In genomic region chr19:530133-531008, GRCh38 we compare ENCODE assay signal across 9 cellular contexts. TPM values are rescaled to one million over a fixed set of nuclear protein-coding genes. Genes with fewer than 3 reads are reported as not detected.
A peak's percentile ranks its signal among the peaks of the same experiment; 100 is the strongest.
DNase-seq lines count a peak whose midpoint lies in the region; ATAC-seq and TF ChIP-seq lines count a peak whose summit lies in the region.
"Had no signal": no experiment of that assay in that cellular context is flagged by ENCODE, and none has a peak within 500 bp of the region (broad histone marks: within the 10 kb centered on the region; RNA-seq: fewer than 3 reads in every experiment).

No MANE protein-coding gene starts in this region.

- H3K27me3 ChIP-seq in liver (ENCODE audit: control insufficient read depth in 4 of 4, insufficient read depth in 4 of 4, low read length in 3 of 4) (no peaks in the 10 kb centered on the region), thymus (ENCODE audit: control insufficient read depth, insufficient read depth) (peaks cover 9% of the 10 kb centered on the region)

- no peaks in the 10 kb centered on the region for H3K9me3 Mint-ChIP-seq in activated T-cell treated with anti-CD3 and anti-CD28 coated beads, Interleukin-2, amount 50 U/mL, for 24 hours

- no peaks in the 10 kb centered on the region for H3K27me3 Mint-ChIP-seq in activated T-cell treated with anti-CD3 and anti-CD28 coated beads, Interleukin-2, amount 50 U/mL, for 24 hours

- ATAC-seq in HG03025 (IDR thresholded peaks at IDR 0.05; ENCODE audit: low FRiP score, unreplicated experiment) (no peak), GM18909 (IDR thresholded peaks at IDR 0.05; ENCODE audit: poor library complexity, unreplicated experiment) (no peak)

- in situ Hi-C loops in astrocyte of the cerebellum (cut with HindIII; ENCODE audit: low sequenced_read_pairs) = no loop called here

- peak overlapping the region; percentile 83 for H3K4me3 Mint-ChIP-seq in activated T-cell treated with anti-CD3 and anti-CD28 coated beads, Interleukin-2, amount 50 U/mL, for 24 hours

- peak overlapping the region; percentile 58 to 59 for H3K9ac ChIP-seq in liver (ENCODE audit: low read depth in 1 of 2, low read length in 2 of 2)

- peak overlapping the region; percentile 94 to 95 for H3K27ac ChIP-seq in liver (ENCODE audit: low read depth in 1 of 2, low read length in 2 of 2)
- H3K27ac ChIP-seq in thymus (ENCODE audit: low read depth) = peak overlapping the region; percentile 58

- 60% methylated on average over 38 of the region's 38 CpGs for WGBS in liver
- 74% methylated on average over 38 of the region's 38 CpGs for WGBS in thymus

- H3K4me1 Mint-ChIP-seq in activated T-cell treated with anti-CD3 and anti-CD28 coated beads, Interleukin-2, amount 50 U/mL, for 24 hours (ENCODE audit: low read depth) = peaks cover 29% of the 10 kb centered on the region

- no peaks in the 10 kb centered on the region for H3K36me3 ChIP-seq in liver (ENCODE audit: control insufficient read depth in 4 of 4, insufficient read depth in 3 of 4, low read depth in 1 of 4, low read length in 3 of 4)
- H3K36me3 ChIP-seq in thymus (ENCODE audit: control insufficient read depth, insufficient read depth) = no peaks in the 10 kb centered on the region

- peaks cover 4% of the 10 kb centered on the region for H3K36me3 Mint-ChIP-seq in activated T-cell treated with anti-CD3 and anti-CD28 coated beads, Interleukin-2, amount 50 U/mL, for 24 hours (ENCODE audit: low read depth)

- no peak for TF ChIP-seq RAD21 in liver (IDR thresholded peaks at IDR 0.05)

- H3K4me3 ChIP-seq in astrocyte of the cerebellum (ENCODE audit: low read depth, low read length) (peak overlapping the region; percentile 60), liver (ENCODE audit: low read depth in 1 of 3, low read length in 3 of 3) (peak overlapping the region; percentile 74 to 83 (median 75)), thymus (ENCODE audit: low read length) (peak overlapping the region; percentile 87)

- no peak for DNase-seq in activated T-cell treated with anti-CD3 and anti-CD28 coated beads, Interleukin-2, amount 50 U/mL, for 24 hours
- no peak for DNase-seq in activated T-cell treated with anti-CD3 and anti-CD28 coated beads, Interleukin-2, amount 50 U/mL, for 1 hour
- no peak for DNase-seq in astrocyte of the cerebellum (ENCODE audit: low read depth)
- DNase-seq in kidney glomerular epithelial cell (lab: John Stamatoyannopoulos, UW) = no peak

- H3K27ac Mint-ChIP-seq in activated T-cell treated with anti-CD3 and anti-CD28 coated beads, Interleukin-2, amount 50 U/mL, for 24 hours = peak overlapping the region; percentile 93

- TF ChIP-seq CTCF in astrocyte of the cerebellum (IDR thresholded peaks at IDR 0.05; ENCODE audit: low read depth, low read length, missing control alignments) (no peak), liver (IDR thresholded peaks at IDR 0.05; ENCODE audit: low read depth, low read length, missing input control) (no peak)

- peaks cover 12 to 33% (median 17%) of the 10 kb centered on the region in 4 donors for H3K4me1 ChIP-seq in liver (ENCODE audit: control insufficient read depth in 4 of 4, insufficient read depth in 4 of 4, low read length in 3 of 4)
- peaks cover 14% of the 10 kb centered on the region for H3K4me1 ChIP-seq in thymus (ENCODE audit: control insufficient read depth, insufficient read depth, low read length)

- H3K9me3 ChIP-seq in liver (ENCODE audit: control insufficient read depth in 4 of 4, low read length in 3 of 4) (no peaks in the 10 kb centered on the region), thymus (ENCODE audit: control insufficient read depth) (no peaks in the 10 kb centered on the region)

TF ChIP-seq in liver, 16 proteins besides CTCF, POLR2A, EP300 and RAD21:
- no peak for TF ChIP-seq FOXA1 (IDR thresholded peaks at IDR 0.05)
- TF ChIP-seq HNF4A (conservative IDR thresholded peaks at IDR 0.05) = peak; percentile 49 to 57
- peak; percentile 65 for TF ChIP-seq SP1 (IDR thresholded peaks at IDR 0.05)
- TF ChIP-seq YY1 (IDR thresholded peaks at IDR 0.05) = no peak
- peak; percentile 29 to 57 for TF ChIP-seq RXRA (IDR thresholded peaks at IDR 0.05)
- TF ChIP-seq ZBTB33 (IDR thresholded peaks at IDR 0.05) = no peak
- no peak for TF ChIP-seq TAF1 (conservative IDR thresholded peaks at IDR 0.05)
- no peak for TF ChIP-seq HNF4G (IDR thresholded peaks at IDR 0.05)
- no peak for TF ChIP-seq JUND (IDR thresholded peaks at IDR 0.05)
- no peak for TF ChIP-seq ATF3 (IDR thresholded peaks at IDR 0.05)
- no peak for TF ChIP-seq EGR1 (IDR thresholded peaks at IDR 0.05; ENCODE audit: low read depth in 2 of 2)
- no peak for TF ChIP-seq MAX (IDR thresholded peaks at IDR 0.05)
- TF ChIP-seq GABPA (IDR thresholded peaks at IDR 0.05 in 1 of 2, conservative IDR thresholded peaks at IDR 0.05 in 1 of 2) = no peak
TF ChIP-seq in liver: peak in this region for 3.

RNA-seq across cellular contexts. Expression of gene CDC34, which starts 1.2 kb away (rescaled TPM):
- total RNA-seq in liver = 10 to 100 TPM; 29.6 to 83.8 TPM
- polyA plus RNA-seq in liver (10 to 100 TPM; 19.2 to 53.9 TPM), thymus (72.0 TPM)

RNA-seq across cellular contexts. Expression of gene GZMM, which starts 13.5 kb away (rescaled TPM):
- 1 to 10 TPM; 1.0 to 1.1 TPM for total RNA-seq in liver
- polyA plus RNA-seq in liver (1 to 10 TPM in 1 of 2 donors, under 1 TPM in 1; 0.28 to 1.3 TPM), thymus (28.0 TPM)
- total RNA-seq: HT-29 had no signal

RNA-seq across cellular contexts. Expression of gene TPGS1, which starts 23.1 kb away (rescaled TPM):
- 10 to 100 TPM; 15.1 to 15.5 TPM for total RNA-seq in liver
- polyA plus RNA-seq in liver (10 to 100 TPM in 1 of 2 donors, 1 to 10 TPM in 1; 1.7 to 14.3 TPM), thymus (14.3 TPM)

RNA-seq across cellular contexts. Expression of gene MADCAM1, which starts 34.1 kb away (rescaled TPM):
- under 1 TPM; 0.17 to 0.23 TPM for total RNA-seq in liver
- polyA plus RNA-seq in liver (under 1 TPM; 0.25 to 0.32 TPM), thymus (0.27 TPM)

RNA-seq across cellular contexts. Expression of gene BSG, which starts 42.0 kb away (rescaled TPM):
- 100 to 1,000 TPM in 1 of 2 donors, 10 to 100 TPM in 1; 80.4 to 367 TPM for total RNA-seq in liver
- polyA plus RNA-seq in liver = 100 to 1,000 TPM; 146 to 152 TPM
- 155 TPM for polyA plus RNA-seq in thymus

Comparison
In these comparisons a context has a peak if more than half of its experiments do, and no peak if none do; other contexts are left out.
1. RNA of gene GZMM, which starts 13.5 kb away (polyA plus RNA-seq): 28.0 TPM in thymus (single experiment); 0.28 to 1.3 TPM in liver; every median in the first group is over 10 times any median in the second.
2. Peak in every context shown above with its lines, with median percentiles within 50 percentile points of each other: H3K4me3 ChIP-seq.